32 cellular contexts compared by ENCODE assay signal in genomic region chr16:77652399-77652798, GRCh38.
"Had no signal": no experiment of that assay in that cellular context is flagged by ENCODE, and none has a peak within 500 bp of the region (broad histone marks: within the 10 kb centered on the region; RNA-seq: fewer than 3 reads in every experiment).

No MANE protein-coding gene starts in this region.

- H3K9ac ChIP-seq: SK-N-SH had no signal

- H3K9me3 Mint-ChIP-seq: activated CD4-positive, alpha-beta T cell treated with anti-CD3 and anti-CD28 coated beads, Interleukin-2, amount 10 ng/mL, durations not matched to agents 7 days and 5 days; activated naive CD4-positive, alpha-beta T cell treated with anti-CD3 and anti-CD28 coated beads, Interleukin-2, amount 50 U/mL, for 24 hours; T-helper 1 cell treated with Interleukin-12 subunit alpha and Interleukin-12 subunit beta and Interleukin-4 antibody, amounts not matched to agents 30 μg/mL and 1 μg/mL, for 36 hours; T-helper 2 cell treated with Interferon-gamma antibody and Interleukin-4, amounts not matched to agents 5 μg/mL and 100 μg/mL, for 36 hours had no signal

- H3K27me3 ChIP-seq: body of pancreas, MG63, SJSA1 had no signal

- H3K36me3 Mint-ChIP-seq: activated naive CD4-positive, alpha-beta T cell treated with anti-CD3 and anti-CD28 coated beads, Interleukin-2, amount 50 U/mL, for 24 hours; activated naive CD8-positive, alpha-beta T cell treated with anti-CD3 and anti-CD28 coated beads, Interleukin-2, amount 10 ng/mL, durations not matched to agents 7 days and 5 days had no signal

- H3K27ac Mint-ChIP-seq: activated CD4-positive, alpha-beta T cell treated with anti-CD3 and anti-CD28 coated beads for 36 hours; activated CD4-positive, alpha-beta T cell treated with anti-CD3 and anti-CD28 coated beads, Interleukin-2, amount 10 ng/mL, durations not matched to agents 7 days and 5 days; activated CD8-positive, alpha-beta T cell treated with anti-CD3 and anti-CD28 coated beads, Interleukin-2, amount 10 ng/mL, durations not matched to agents 7 days and 5 days; activated naive CD4-positive, alpha-beta T cell treated with anti-CD3 and anti-CD28 coated beads, Interleukin-2, amount 50 U/mL, for 24 hours; activated naive CD8-positive, alpha-beta T cell treated with anti-CD3 and anti-CD28 coated beads, Interleukin-2, amount 10 ng/mL, durations not matched to agents 7 days and 5 days; activated T-cell treated with anti-CD3 and anti-CD28 coated beads, Interleukin-2, amount 50 U/mL, for 24 hours; activated T-helper 2 cell treated with anti-CD3 and anti-CD28 coated beads, Interferon-gamma antibody, Interleukin-2, Interleukin-4, amounts not matched to agents 10 μg/mL and 5 μg/mL and 100 μg/mL, durations not matched to agents 14 hours and 24 hours and 36 hours; T-helper 1 cell treated with Interleukin-12 subunit alpha and Interleukin-12 subunit beta and Interleukin-4 antibody, amounts not matched to agents 30 μg/mL and 1 μg/mL, for 36 hours; T-helper 2 cell treated with Interferon-gamma antibody and Interleukin-4, amounts not matched to agents 5 μg/mL and 100 μg/mL, for 36 hours; WTC11 had no signal

- H3K4me3 Mint-ChIP-seq: activated CD4-positive, alpha-beta T cell treated with anti-CD3 and anti-CD28 coated beads for 36 hours; activated CD4-positive, alpha-beta T cell treated with anti-CD3 and anti-CD28 coated beads, Interleukin-2, amount 10 ng/mL, durations not matched to agents 7 days and 5 days; activated CD8-positive, alpha-beta T cell treated with anti-CD3 and anti-CD28 coated beads, Interleukin-2, amount 10 ng/mL, durations not matched to agents 7 days and 5 days; activated naive CD4-positive, alpha-beta T cell treated with anti-CD3 and anti-CD28 coated beads, Interleukin-2, amount 50 U/mL, for 24 hours; activated naive CD8-positive, alpha-beta T cell treated with anti-CD3 and anti-CD28 coated beads, Interleukin-2, amount 10 ng/mL, durations not matched to agents 7 days and 5 days; activated T-cell treated with anti-CD3 and anti-CD28 coated beads, Interleukin-2, amount 50 U/mL, for 24 hours; T-helper 1 cell treated with Interleukin-12 subunit alpha and Interleukin-12 subunit beta and Interleukin-4 antibody, amounts not matched to agents 30 μg/mL and 1 μg/mL, for 36 hours; T-helper 2 cell treated with Interferon-gamma antibody and Interleukin-4, amounts not matched to agents 5 μg/mL and 100 μg/mL, for 36 hours; WTC11 had no signal

- H3K27me3 Mint-ChIP-seq: activated naive CD8-positive, alpha-beta T cell treated with anti-CD3 and anti-CD28 coated beads, Interleukin-2, amount 10 ng/mL, durations not matched to agents 7 days and 5 days had no signal

- H3K4me2 ChIP-seq: SK-N-SH had no signal

- H3K4me3 ChIP-seq: body of pancreas, MG63, SJSA1 had no signal

- DNase-seq: activated CD4-positive, alpha-beta T cell treated with anti-CD3 and anti-CD28 coated beads for 36 hours; activated CD4-positive, alpha-beta T cell treated with anti-CD3 and anti-CD28 coated beads, Interleukin-2, amount 10 ng/mL, durations not matched to agents 7 days and 5 days; activated CD4-positive, alpha-beta T cell treated with anti-CD3 and anti-CD28 coated beads, Interleukin-2, amount 50 U/mL, for 48 hours; activated CD8-positive, alpha-beta T cell treated with anti-CD3 and anti-CD28 coated beads, Interleukin-2, amount 10 ng/mL, durations not matched to agents 7 days and 5 days; activated gamma-delta T cell; activated naive CD4-positive, alpha-beta T cell treated with Interleukin-2 at 50 U/mL for 16 hours; activated naive CD8-positive, alpha-beta T cell treated with anti-CD3 and anti-CD28 coated beads, Interleukin-2, amount 10 ng/mL, durations not matched to agents 7 days and 5 days; activated T-cell treated with anti-CD3 and anti-CD28 coated beads, Interleukin-2, amount 50 U/mL, for 24 hours; body of pancreas; caudate nucleus; Karpas-422; KBM-7; MG63; NCI-H1048; NCI-H1105 treated with DMSO at 0.1 percent for 48 hours; NCI-H1436; NCI-H1694; NCI-H1930; NCI-H2081 treated with DMSO at 0.1 percent for 48 hours; NCI-H226; NCI-H446 treated with DMSO at 0.1 percent for 48 hours; NCI-H524; SHP77 treated with DMSO at 0.1 percent for 48 hours; SK-N-SH had no signal

- H3K27ac ChIP-seq: body of pancreas, SJSA1 had no signal

- H3K36me3 ChIP-seq: MG63, SJSA1 had no signal

- ATAC-seq: activated CD4-positive, alpha-beta T cell treated with anti-CD3 and anti-CD28 coated beads for 36 hours; activated CD4-positive, CD25-positive, alpha-beta regulatory T cell treated with anti-CD3 and anti-CD28 coated beads, Interleukin-2, amount 50 U/mL, for 24 hours; activated CD8-positive, alpha-beta T cell treated with anti-CD3 and anti-CD28 coated beads, Interleukin-2, amount 10 ng/mL, durations not matched to agents 7 days and 5 days; body of pancreas; Panc1; WTC11 had no signal

- H3K4me1 Mint-ChIP-seq: activated CD4-positive, alpha-beta T cell treated with anti-CD3 and anti-CD28 coated beads for 36 hours; activated CD4-positive, alpha-beta T cell treated with anti-CD3 and anti-CD28 coated beads, Interleukin-2, amount 10 ng/mL, durations not matched to agents 7 days and 5 days; activated naive CD4-positive, alpha-beta T cell treated with anti-CD3 and anti-CD28 coated beads, Interleukin-2, amount 50 U/mL, for 24 hours; activated naive CD8-positive, alpha-beta T cell treated with anti-CD3 and anti-CD28 coated beads, Interleukin-2, amount 10 ng/mL, durations not matched to agents 7 days and 5 days had no signal

- H3K9me3 ChIP-seq: body of pancreas, MG63, SJSA1, SK-N-SH had no signal

- H3K4me1 ChIP-seq: body of pancreas, SJSA1 had no signal
